In genomic region chr11:126084608-126084912, GRCh38 we compare ENCODE assay signal across 13 cellular contexts. TPM values are rescaled to one million over a fixed set of nuclear protein-coding genes. Genes with fewer than 3 reads are reported as not detected.
DNase-seq lines count a peak whose midpoint lies in the region; ATAC-seq and TF ChIP-seq lines count a peak whose summit lies in the region.
"Had no signal": no experiment of that assay in that cellular context is flagged by ENCODE, and none has a peak within 500 bp of the region (broad histone marks: within the 10 kb centered on the region; RNA-seq: fewer than 3 reads in every experiment).

No MANE protein-coding gene starts in this region.

- no peaks in the 10 kb centered on the region for H3K9me3 Mint-ChIP-seq in activated naive CD4-positive, alpha-beta T cell treated with anti-CD3 and anti-CD28 coated beads, Interleukin-2, amount 50 U/mL, for 24 hours
- H3K9me3 Mint-ChIP-seq in activated T-helper 2 cell treated with anti-CD3 and anti-CD28 coated beads, Interferon-gamma antibody, Interleukin-2, Interleukin-4, amounts not matched to agents 10 μg/mL and 5 μg/mL and 100 μg/mL, durations not matched to agents 14 hours and 24 hours and 36 hours: no peaks in the 10 kb centered on the region
- H3K9me3 Mint-ChIP-seq: HFFc6; natural killer cell treated with Interleukin-12 subunit alpha and Interleukin-12 subunit beta and Interleukin-15 and Interleukin-18, amount 100 ng/mL, for 72 hours; WTC11 had no signal

- H3K79me1 ChIP-seq in neuronal stem cell (ENCODE audit: low read depth, low read length): no peaks in the 10 kb centered on the region

- H3K27me3 ChIP-seq in neuronal stem cell (ENCODE audit: control insufficient read depth in 3 of 3, insufficient read depth in 3 of 3, low read depth in 1 of 3, low read length in 3 of 3) (peaks cover 0 to 55% (median 13%) of the 10 kb centered on the region in 3 experiments), gastrocnemius medialis (no peaks in the 10 kb centered on the region)

- H3K4me2 ChIP-seq in neuronal stem cell (ENCODE audit: insufficient read depth, low read length, poor library complexity, severe bottlenecking): no peak overlapping the region
- H3K4me2 ChIP-seq: SK-N-SH had no signal

- no peak overlapping the region for H2BK15ac ChIP-seq in neuronal stem cell (ENCODE audit: low read length)

- H3K14ac ChIP-seq in neuronal stem cell (ENCODE audit: low read length): no peak overlapping the region

- H2BK5ac ChIP-seq in neuronal stem cell (ENCODE audit: low read length): no peak overlapping the region

- H4K8ac ChIP-seq in neuronal stem cell (ENCODE audit: low read depth, low read length): no peak overlapping the region

- no peak overlapping the region for H3K27ac ChIP-seq in neuronal stem cell (replicated peaks; ENCODE audit: low read length)
- H3K27ac ChIP-seq in gastrocnemius medialis: no peak overlapping the region

- no peak for DNase-seq in activated naive CD4-positive, alpha-beta T cell treated with anti-CD3 and anti-CD28 coated beads, Interleukin-2, amount 50 U/mL, for 16 hours
- DNase-seq in Jurkat, Clone E6-1 (ENCODE audit: low read depth, low spot score): no peak
- no peak for DNase-seq in activated T-helper 2 cell treated with anti-CD3 and anti-CD28 coated beads, Interferon-gamma antibody, Interleukin-2, Interleukin-4, amounts not matched to agents 10 μg/mL and 5 μg/mL and 100 μg/mL, durations not matched to agents 14 hours and 24 hours and 36 hours (ENCODE audit: low spot score)
- no peak for DNase-seq in neuronal stem cell (ENCODE audit: low spot score)
- no peak for DNase-seq in NCI-H146 (lab: John Stamatoyannopoulos, UW)
- no peak for DNase-seq in gastrocnemius medialis
- no peak for DNase-seq in stimulated activated CD4-positive, alpha-beta T cell treated with anti-CD3 and anti-CD28 coated beads, Interleukin-4, amount 100 ng/mL, for 1 hour
- DNase-seq: foreskin melanocyte, HFFc6 had no signal

- H3K23ac ChIP-seq in neuronal stem cell (ENCODE audit: low read depth, low read length, poor library complexity): no peak overlapping the region

- WGBS in neuronal stem cell (ENCODE audit: extremely low coverage in 2 of 2, insufficient read length in 2 of 2, insufficient replicate concordance in 1 of 2), 2 donors: no CpG with 5 or more reads among the region's 4 CpGs

- H3K4me1 ChIP-seq in neuronal stem cell (ENCODE audit: control insufficient read depth in 2 of 2, insufficient read depth in 1 of 2, low read depth in 1 of 2, low read length in 2 of 2): peaks cover 9 to 42% of the 10 kb centered on the region in 2 donors
- peaks cover 11 to 17% of the 10 kb centered on the region in 2 donors for H3K4me1 ChIP-seq in gastrocnemius medialis

- H3K27ac Mint-ChIP-seq in activated naive CD4-positive, alpha-beta T cell treated with anti-CD3 and anti-CD28 coated beads, Interleukin-2, amount 50 U/mL, for 24 hours: peak overlapping the region; percentile 71
- peak overlapping the region; percentile 82 for H3K27ac Mint-ChIP-seq in activated T-helper 2 cell treated with anti-CD3 and anti-CD28 coated beads, Interferon-gamma antibody, Interleukin-2, Interleukin-4, amounts not matched to agents 10 μg/mL and 5 μg/mL and 100 μg/mL, durations not matched to agents 14 hours and 24 hours and 36 hours
- H3K27ac Mint-ChIP-seq: HFFc6; natural killer cell treated with Interleukin-12 subunit alpha and Interleukin-12 subunit beta and Interleukin-15 and Interleukin-18, amount 100 ng/mL, for 72 hours; WTC11 had no signal

- H4K91ac ChIP-seq in neuronal stem cell (ENCODE audit: low read depth, low read length, poor library complexity): no peak overlapping the region

- H2AFZ ChIP-seq in neuronal stem cell (ENCODE audit: low read length): peak overlapping the region; percentile 68

- no peak overlapping the region for H2AK5ac ChIP-seq in neuronal stem cell (ENCODE audit: low read depth, low read length)

- H2BK12ac ChIP-seq in neuronal stem cell (ENCODE audit: low read length): no peak overlapping the region

- H3K18ac ChIP-seq in neuronal stem cell (ENCODE audit: low read length): peak overlapping the region; percentile 31

- H3K27me3 Mint-ChIP-seq in activated naive CD4-positive, alpha-beta T cell treated with anti-CD3 and anti-CD28 coated beads, Interleukin-2, amount 50 U/mL, for 24 hours: no peaks in the 10 kb centered on the region
- no peaks in the 10 kb centered on the region for H3K27me3 Mint-ChIP-seq in activated T-helper 2 cell treated with anti-CD3 and anti-CD28 coated beads, Interferon-gamma antibody, Interleukin-2, Interleukin-4, amounts not matched to agents 10 μg/mL and 5 μg/mL and 100 μg/mL, durations not matched to agents 14 hours and 24 hours and 36 hours (ENCODE audit: low read depth)

- peak overlapping the region; percentile 39 for H3K4me3 ChIP-seq in Jurkat, Clone E6-1 (ENCODE audit: low read length)
- H3K4me3 ChIP-seq in neuronal stem cell (ENCODE audit: low read length in 2 of 2): no peak overlapping the region
- no peak overlapping the region for H3K4me3 ChIP-seq in gastrocnemius medialis

- no peak for TF ChIP-seq CTCF in gastrocnemius medialis (IDR thresholded peaks at IDR 0.05 in 4 of 5, conservative IDR thresholded peaks at IDR 0.05 in 1 of 5)

- H3K4me1 Mint-ChIP-seq in activated naive CD4-positive, alpha-beta T cell treated with anti-CD3 and anti-CD28 coated beads, Interleukin-2, amount 50 U/mL, for 24 hours: peaks cover 24% of the 10 kb centered on the region
- peaks cover 15% of the 10 kb centered on the region for H3K4me1 Mint-ChIP-seq in activated T-helper 2 cell treated with anti-CD3 and anti-CD28 coated beads, Interferon-gamma antibody, Interleukin-2, Interleukin-4, amounts not matched to agents 10 μg/mL and 5 μg/mL and 100 μg/mL, durations not matched to agents 14 hours and 24 hours and 36 hours (ENCODE audit: low read depth)

- no peak overlapping the region for H3K9ac ChIP-seq in neuronal stem cell (ENCODE audit: low read depth, low read length, poor library complexity)
- H3K9ac ChIP-seq: SK-N-SH had no signal

- H3K9me3 ChIP-seq in neuronal stem cell (replicated peaks in 1 of 2; ENCODE audit: control insufficient read depth in 2 of 2, insufficient read depth in 1 of 2, low read depth in 1 of 2, low read length in 2 of 2): no peaks in the 10 kb centered on the region
- H3K9me3 ChIP-seq in gastrocnemius medialis: no peaks in the 10 kb centered on the region
- H3K9me3 ChIP-seq: SK-N-SH had no signal

- no peak overlapping the region for H3K4me3 Mint-ChIP-seq in activated naive CD4-positive, alpha-beta T cell treated with anti-CD3 and anti-CD28 coated beads, Interleukin-2, amount 50 U/mL, for 24 hours
- H3K4me3 Mint-ChIP-seq in activated T-helper 2 cell treated with anti-CD3 and anti-CD28 coated beads, Interferon-gamma antibody, Interleukin-2, Interleukin-4, amounts not matched to agents 10 μg/mL and 5 μg/mL and 100 μg/mL, durations not matched to agents 14 hours and 24 hours and 36 hours (ENCODE audit: low read depth): no peak overlapping the region
- H3K4me3 Mint-ChIP-seq: HFFc6; natural killer cell treated with Interleukin-12 subunit alpha and Interleukin-12 subunit beta and Interleukin-15 and Interleukin-18, amount 100 ng/mL, for 72 hours; WTC11 had no signal

- no peak for ATAC-seq in gastrocnemius medialis

- in situ Hi-C loops in gastrocnemius medialis (cut with MboI; ENCODE audit: low sequenced_read_pairs in 4 of 4): no loop called here

- H3K36me3 Mint-ChIP-seq in activated naive CD4-positive, alpha-beta T cell treated with anti-CD3 and anti-CD28 coated beads, Interleukin-2, amount 50 U/mL, for 24 hours: no peaks in the 10 kb centered on the region
- no peaks in the 10 kb centered on the region for H3K36me3 Mint-ChIP-seq in activated T-helper 2 cell treated with anti-CD3 and anti-CD28 coated beads, Interferon-gamma antibody, Interleukin-2, Interleukin-4, amounts not matched to agents 10 μg/mL and 5 μg/mL and 100 μg/mL, durations not matched to agents 14 hours and 24 hours and 36 hours (ENCODE audit: low read depth)
- H3K36me3 Mint-ChIP-seq: natural killer cell treated with Interleukin-12 subunit alpha and Interleukin-12 subunit beta and Interleukin-15 and Interleukin-18, amount 100 ng/mL, for 72 hours; WTC11 had no signal

- H3K36me3 ChIP-seq in neuronal stem cell (replicated peaks in 1 of 2; ENCODE audit: control insufficient read depth in 2 of 2, insufficient read depth in 2 of 2, low read length in 2 of 2): no peaks in the 10 kb centered on the region
- H3K36me3 ChIP-seq in gastrocnemius medialis: no peaks in the 10 kb centered on the region

- intact Hi-C loops in activated T-helper 2 cell treated with anti-CD3 and anti-CD28 coated beads, Interferon-gamma antibody, Interleukin-2, Interleukin-4, amounts not matched to agents 10 μg/mL and 5 μg/mL and 100 μg/mL, durations not matched to agents 14 hours and 24 hours and 36 hours (cut with micrococcal nuclease): no loop called here
- intact Hi-C loops in gastrocnemius medialis (cut with DNase I; ENCODE audit: low total_unique reads): no loop called here

- no peak overlapping the region for H3K4ac ChIP-seq in neuronal stem cell (ENCODE audit: low read length)

- no peak overlapping the region for H2BK120ac ChIP-seq in neuronal stem cell (ENCODE audit: low read depth, low read length)

- TF ChIP-seq POLR2A in gastrocnemius medialis (IDR thresholded peaks at IDR 0.05): no peak

RNA-seq across cellular contexts. Expression of gene CDON, which starts 21.9 kb away (rescaled TPM):
- polyA plus RNA-seq in Jurkat, Clone E6-1 (2012; ENCODE audit: insufficient read depth, insufficient read length): 4.2 TPM
- 3.2 and 3.5 TPM in 2 replicates for total RNA-seq in activated T-helper 2 cell treated with anti-CD3 and anti-CD28 coated beads, Interferon-gamma antibody, Interleukin-2, Interleukin-4, amounts not matched to agents 10 μg/mL and 5 μg/mL and 100 μg/mL, durations not matched to agents 14 hours and 24 hours and 36 hours
- 39.7 TPM for polyA plus RNA-seq in neuronal stem cell (2013, experiment 1 of 2)
- polyA plus RNA-seq in neuronal stem cell (2013, experiment 2 of 2): 38.5 TPM
- total RNA-seq in gastrocnemius medialis: 1 to 10 TPM; 1.0 to 2.0 (median 1.8) TPM
